In the genomic region with DNA sequence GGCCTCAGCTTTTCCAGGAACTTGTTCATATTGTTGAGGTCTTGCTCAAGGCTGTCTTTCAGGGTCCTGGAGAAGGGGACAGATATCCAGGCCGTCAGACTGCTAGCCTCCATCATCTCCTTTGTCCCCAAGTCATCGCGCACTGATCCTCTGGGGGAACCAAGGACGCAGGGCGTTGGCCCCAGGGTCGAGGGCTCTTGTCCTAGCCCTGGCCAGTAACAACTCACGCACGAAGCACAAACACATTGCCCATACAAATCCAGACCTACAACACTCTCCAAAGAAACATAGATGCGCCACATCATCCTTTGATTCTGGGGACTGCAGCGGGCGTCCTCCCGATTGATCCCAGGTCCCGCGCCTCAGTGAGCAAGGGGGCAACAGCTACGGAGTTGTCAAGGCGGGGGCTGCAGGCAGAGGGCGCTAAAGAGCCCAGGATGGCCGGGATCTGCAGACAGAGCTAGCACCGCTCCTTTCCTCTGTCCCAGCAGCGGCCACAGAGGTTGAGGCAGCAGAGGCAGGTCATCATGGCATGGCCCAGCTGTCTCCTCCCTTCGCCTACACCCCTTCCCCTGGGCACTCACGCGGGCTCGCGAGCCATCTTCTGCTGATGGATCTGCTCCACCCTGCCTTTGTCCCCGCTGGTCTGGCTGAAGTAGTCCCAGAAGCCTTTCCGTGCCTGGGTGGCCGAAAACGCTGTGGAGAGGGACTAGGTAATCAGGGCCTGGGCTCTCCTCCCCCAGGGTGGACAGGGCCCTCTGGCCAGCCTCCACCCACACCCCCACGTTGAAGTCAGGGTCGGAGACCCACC, we compare ENCODE assay signal across 8 cellular contexts. TPM values are rescaled to one million over a fixed set of nuclear protein-coding genes. Genes with fewer than 3 reads are reported as not detected.
DNase-seq lines count a peak whose midpoint lies in the region; ATAC-seq and TF ChIP-seq lines count a peak whose summit lies in the region.

No MANE protein-coding gene starts in this region.

- TF ChIP-seq CTCF in lung (IDR thresholded peaks at IDR 0.05; ENCODE audit: control extremely low read depth, extremely low read depth), result peak; percentile 90

- H3K4me1 Mint-ChIP-seq in activated CD8-positive, alpha-beta T cell treated with anti-CD3 and anti-CD28 coated beads, Interleukin-2, amount 10 ng/mL, durations not matched to agents 7 days and 5 days (ENCODE audit: low read depth), result peaks cover 30% of the 10 kb centered on the region

- 23 to 27% methylated on average over 31 of the region's 31 CpGs for WGBS in lung, 2 donors

- H3K9me3 ChIP-seq in duodenal mucosa (ENCODE audit: control insufficient read depth in 1 of 2, low read length in 2 of 2), result no peaks in the 10 kb centered on the region
- H3K9me3 ChIP-seq in lung (ENCODE audit: control insufficient read depth in 2 of 2, insufficient read depth in 1 of 2, low read length in 1 of 2), result no peaks in the 10 kb centered on the region

- H3K27me3 ChIP-seq in duodenal mucosa (ENCODE audit: control insufficient read depth in 1 of 2, insufficient read depth in 2 of 2, low read length in 2 of 2) (no peaks in the 10 kb centered on the region), lung (ENCODE audit: control insufficient read depth, insufficient read depth) (no peaks in the 10 kb centered on the region)

- peak overlapping the region in 1 of 2 donors; percentile 57 for H3K4me3 ChIP-seq in duodenal mucosa (ENCODE audit: low read depth in 1 of 2, low read length in 2 of 2)
- H3K4me3 ChIP-seq in lung, result no peak overlapping the region

- ATAC-seq in activated CD8-positive, alpha-beta T cell treated with anti-CD3 and anti-CD28 coated beads, Interleukin-2, amount 10 ng/mL, durations not matched to agents 7 days and 5 days, result peak; percentile 51
- ATAC-seq in lung (ENCODE audit: insufficient read depth, low FRiP score) (peak; percentile 42), HG02938 (IDR thresholded peaks at IDR 0.05; ENCODE audit: unreplicated experiment) (no peak)

- peaks cover 12% of the 10 kb centered on the region for H3K36me3 Mint-ChIP-seq in activated CD8-positive, alpha-beta T cell treated with anti-CD3 and anti-CD28 coated beads, Interleukin-2, amount 10 ng/mL, durations not matched to agents 7 days and 5 days (ENCODE audit: low read depth)

- peaks cover 3 to 4% of the 10 kb centered on the region in 2 donors for H3K36me3 ChIP-seq in duodenal mucosa (ENCODE audit: control insufficient read depth in 1 of 2, insufficient read depth in 2 of 2, low read length in 2 of 2)
- peaks cover 1 to 3% of the 10 kb centered on the region in 2 donors for H3K36me3 ChIP-seq in lung (ENCODE audit: control insufficient read depth in 2 of 2, insufficient read depth in 2 of 2, low read length in 2 of 2)

- H3K4me1 ChIP-seq in duodenal mucosa (ENCODE audit: control insufficient read depth in 1 of 2, insufficient read depth in 2 of 2, low read length in 2 of 2) (peaks cover 27 to 29% of the 10 kb centered on the region in 2 donors), lung (ENCODE audit: control insufficient read depth in 2 of 2, insufficient read depth in 2 of 2, low read length in 2 of 2) (peaks cover 5 to 10% of the 10 kb centered on the region in 2 donors)

- H3K27me3 Mint-ChIP-seq in activated CD8-positive, alpha-beta T cell treated with anti-CD3 and anti-CD28 coated beads, Interleukin-2, amount 10 ng/mL, durations not matched to agents 7 days and 5 days (ENCODE audit: low read depth), result peaks cover 6% of the 10 kb centered on the region

- DNase-seq in AML-193 (lab: John Stamatoyannopoulos, UW), result peak; percentile 47 to 55
- peak; percentile 45 for DNase-seq in HCEC 1CT
- DNase-seq in NCI-H774 (lab: John Stamatoyannopoulos, UW), result peak; percentile 74
- peak; percentile 82 for DNase-seq in activated CD8-positive, alpha-beta T cell treated with anti-CD3 and anti-CD28 coated beads, Interleukin-2, amount 10 ng/mL, durations not matched to agents 7 days and 5 days
- DNase-seq in lung (ENCODE audit: low spot score), result peak; percentile 82
- DNase-seq in stimulated activated CD4-positive, alpha-beta T cell treated with anti-CD3 and anti-CD28 coated beads, TNF-alpha, amount 100 ng/mL, for 48 hours (ENCODE audit: low read depth in 3 of 3), result peak; percentile 60 to 67 (median 65)

- peak overlapping the region; percentile 2 to 55 for H3K9ac ChIP-seq in duodenal mucosa (ENCODE audit: low read depth in 1 of 2, low read length in 2 of 2)

- no peak overlapping the region for H3K4me3 Mint-ChIP-seq in activated CD8-positive, alpha-beta T cell treated with anti-CD3 and anti-CD28 coated beads, Interleukin-2, amount 10 ng/mL, durations not matched to agents 7 days and 5 days

- CTCF ChIA-PET in activated CD8-positive, alpha-beta T cell treated with anti-CD3 and anti-CD28 coated beads, Interleukin-2, amount 10 ng/mL, durations not matched to agents 7 days and 5 days (lab: Charles Lee), result interaction anchor here (0.6 to 11.1 kb wide), 66 partner anchors 8 to 438 kb away, joined by 3 to 211 read pairs (median 4); a partner anchor contains a TSS

- no peaks in the 10 kb centered on the region for H3K9me3 Mint-ChIP-seq in activated CD8-positive, alpha-beta T cell treated with anti-CD3 and anti-CD28 coated beads, Interleukin-2, amount 10 ng/mL, durations not matched to agents 7 days and 5 days (ENCODE audit: insufficient read depth)

- POLR2A ChIA-PET in activated CD8-positive, alpha-beta T cell treated with anti-CD3 and anti-CD28 coated beads, Interleukin-2, amount 10 ng/mL, durations not matched to agents 7 days and 5 days (lab: Charles Lee), result interaction anchor here (0.6 to 1.7 kb wide), 5 partner anchors 44 to 439 kb away, joined by 3 to 5 read pairs (median 3); a partner anchor contains a TSS

- H3K27ac Mint-ChIP-seq in activated CD8-positive, alpha-beta T cell treated with anti-CD3 and anti-CD28 coated beads, Interleukin-2, amount 10 ng/mL, durations not matched to agents 7 days and 5 days, result no peak overlapping the region

- H3K27ac ChIP-seq in duodenal mucosa (ENCODE audit: low read depth, low read length) (no peak overlapping the region), lung (ENCODE audit: low read depth in 1 of 2, low read length in 1 of 2) (no peak overlapping the region)

RNA-seq across cellular contexts. Expression of a gene that starts 0.5 kb away (rescaled TPM):
- not detected for total RNA-seq in activated CD8-positive, alpha-beta T cell treated with anti-CD3 and anti-CD28 coated beads, Interleukin-2, amount 10 ng/mL, durations not matched to agents 7 days and 5 days
- under 1 TPM in 1 of 2 donors, not detected in 1; 0.77 TPM for total RNA-seq in lung
- polyA plus RNA-seq in lung, result under 1 TPM; 0.22 to 0.31 TPM

RNA-seq across cellular contexts. Expression of a gene that starts 3.4 kb away (rescaled TPM):
- 10 to 100 TPM; 60.5 to 62.0 TPM for total RNA-seq in activated CD8-positive, alpha-beta T cell treated with anti-CD3 and anti-CD28 coated beads, Interleukin-2, amount 10 ng/mL, durations not matched to agents 7 days and 5 days
- total RNA-seq in lung, result 10 to 100 TPM; 33.3 to 50.9 TPM
- 10 to 100 TPM; 19.4 to 35.8 TPM for polyA plus RNA-seq in lung

RNA-seq across cellular contexts. Expression of a gene that starts 18.4 kb away (rescaled TPM):
- total RNA-seq in activated CD8-positive, alpha-beta T cell treated with anti-CD3 and anti-CD28 coated beads, Interleukin-2, amount 10 ng/mL, durations not matched to agents 7 days and 5 days, result 10 to 100 TPM; 36.3 to 39.5 TPM
- 10 to 100 TPM; 12.8 to 14.9 TPM for total RNA-seq in lung
- 10 to 100 TPM; 10.0 to 13.9 TPM for polyA plus RNA-seq in lung

RNA-seq across cellular contexts. Expression of a gene that starts 31.9 kb away (rescaled TPM):
- not detected for total RNA-seq in activated CD8-positive, alpha-beta T cell treated with anti-CD3 and anti-CD28 coated beads, Interleukin-2, amount 10 ng/mL, durations not matched to agents 7 days and 5 days
- not detected for total RNA-seq in lung
- polyA plus RNA-seq in lung, result under 1 TPM in 1 of 2 donors, not detected in 1; 0.06 TPM

RNA-seq across cellular contexts. Expression of a gene that starts 38.5 kb away (rescaled TPM):
- not detected for total RNA-seq in activated CD8-positive, alpha-beta T cell treated with anti-CD3 and anti-CD28 coated beads, Interleukin-2, amount 10 ng/mL, durations not matched to agents 7 days and 5 days
- total RNA-seq in lung, result 1 to 10 TPM in 1 of 2 donors, not detected in 1; 2.3 TPM
- under 1 TPM in 1 of 2 donors, not detected in 1; 0.14 TPM for polyA plus RNA-seq in lung
